Comparison of ENCODE assay signal across 8 cellular contexts in the genomic region with DNA sequence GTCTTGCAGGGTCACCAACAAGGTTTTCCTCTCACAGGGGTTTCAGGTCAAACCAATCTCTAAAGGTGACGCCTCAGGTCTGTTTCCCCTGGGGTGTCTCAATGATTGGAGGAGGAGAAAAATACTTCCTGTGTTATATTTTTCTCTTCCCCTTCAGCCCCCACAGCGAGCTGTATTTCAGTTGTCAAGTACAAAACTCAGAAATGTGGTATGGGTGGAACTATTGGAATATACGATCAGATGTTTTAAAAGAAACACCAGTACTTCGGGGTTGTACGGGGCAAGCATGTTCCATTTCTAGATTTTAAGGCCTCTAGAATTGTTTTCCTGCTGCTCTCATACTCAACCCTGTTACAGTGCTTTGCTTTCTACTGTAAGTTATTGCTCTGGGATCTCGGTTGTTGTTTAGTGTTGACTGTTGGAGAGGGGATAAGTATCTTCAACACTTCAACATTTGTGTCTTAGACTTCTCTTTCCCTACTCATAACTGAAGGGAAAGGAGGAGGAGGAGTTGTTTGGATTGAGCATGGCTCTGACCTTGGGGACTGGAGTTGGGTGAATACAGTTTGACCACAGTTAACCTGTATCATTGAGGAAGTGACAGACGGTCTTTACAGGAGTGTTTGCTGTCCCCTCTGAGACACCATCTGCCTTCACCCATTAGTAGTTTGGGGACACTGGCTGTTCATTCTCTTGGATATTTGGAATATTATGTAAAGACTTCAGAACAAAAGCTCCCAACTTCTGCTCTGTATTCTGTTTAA. TPM values are rescaled to one million over a fixed set of nuclear protein-coding genes. Genes with fewer than 3 reads are reported as not detected.
DNase-seq lines count a peak whose midpoint lies in the region; ATAC-seq and TF ChIP-seq lines count a peak whose summit lies in the region.

No MANE protein-coding gene starts in this region.

- CTCF ChIA-PET in naive thymus-derived CD4-positive, alpha-beta T cell (lab: Charles Lee), result interaction anchor here (1.0 to 1.8 kb wide), 2 partner anchors 10 to 293 kb away, joined by 4 read pairs; no protein-coding TSS in a partner anchor

- no peaks in the 10 kb centered on the region for H3K36me3 Mint-ChIP-seq in chondrocyte (ENCODE audit: low read depth)
- peaks cover 0 to 3% (median 0%) of the 10 kb centered on the region in 5 donors for H3K36me3 Mint-ChIP-seq in naive thymus-derived CD4-positive, alpha-beta T cell

- TF ChIP-seq CTCF in NB4 (IDR thresholded peaks at IDR 0.05; ENCODE audit: low read depth, low read length) (no peak), chondrocyte (IDR thresholded peaks at IDR 0.05) (no peak)

- no peaks in the 10 kb centered on the region for H3K36me3 ChIP-seq in naive thymus-derived CD4-positive, alpha-beta T cell (ENCODE audit: control insufficient read depth in 2 of 3, insufficient read depth in 3 of 3, low read length in 3 of 3)

- H3K27me3 ChIP-seq in naive thymus-derived CD4-positive, alpha-beta T cell (ENCODE audit: control insufficient read depth in 2 of 2, insufficient read depth in 2 of 2, low read length in 2 of 2), result no peaks in the 10 kb centered on the region

- peaks cover 58% of the 10 kb centered on the region for H3K4me1 Mint-ChIP-seq in chondrocyte (ENCODE audit: low read depth)
- peaks cover 37 to 60% (median 57%) of the 10 kb centered on the region in 7 donors for H3K4me1 Mint-ChIP-seq in naive thymus-derived CD4-positive, alpha-beta T cell

- peak overlapping the region; percentile 90 for H3K27ac ChIP-seq in naive thymus-derived CD4-positive, alpha-beta T cell (ENCODE audit: low read depth, low read length)

- POLR2A ChIA-PET in naive thymus-derived CD4-positive, alpha-beta T cell (lab: Charles Lee), result interaction anchor here (0.6 to 1.5 kb wide), 3 partner anchors 16 to 236 kb away, joined by 3 read pairs; no protein-coding TSS in a partner anchor

- peak; percentile 43 for ATAC-seq in naive thymus-derived CD4-positive, alpha-beta T cell
- no peak for ATAC-seq in GM18519 (IDR thresholded peaks at IDR 0.05; ENCODE audit: low FRiP score, unreplicated experiment)

- no peaks in the 10 kb centered on the region for H3K9me3 Mint-ChIP-seq in chondrocyte (ENCODE audit: low read depth)
- H3K9me3 Mint-ChIP-seq in naive thymus-derived CD4-positive, alpha-beta T cell, result no peaks in the 10 kb centered on the region

- peak overlapping the region; percentile 92 for H3K4me3 Mint-ChIP-seq in chondrocyte (ENCODE audit: unreplicated experiment)
- H3K4me3 Mint-ChIP-seq in naive thymus-derived CD4-positive, alpha-beta T cell, result peak overlapping the region; percentile 95 to 100 (median 99)

- H3K27ac Mint-ChIP-seq in chondrocyte (ENCODE audit: unreplicated experiment), result peak overlapping the region; percentile 98
- peak overlapping the region; percentile 90 to 100 (median 97) for H3K27ac Mint-ChIP-seq in naive thymus-derived CD4-positive, alpha-beta T cell

- peak; percentile 8 for DNase-seq in activated effector memory CD4-positive, alpha-beta T cell treated with Interleukin-2 at 50 U/mL for 16 hours
- no peak for DNase-seq in activated effector memory CD4-positive, alpha-beta T cell treated with anti-CD3 and anti-CD28 coated beads, Interleukin-2, amount 50 U/mL, for 16 hours
- peak; percentile 56 for DNase-seq in NB4 (ENCODE audit: low read depth)
- DNase-seq in chondrocyte (ENCODE audit: low spot score), result no peak
- peak in 7 of 9 donors; percentile 19 to 38 (median 32) for DNase-seq in naive thymus-derived CD4-positive, alpha-beta T cell
- DNase-seq in SK-N-DZ (ENCODE audit: low spot score), result no peak
- no peak for DNase-seq in cerebellar cortex (ENCODE audit: low spot score)

- H3K4me1 ChIP-seq in naive thymus-derived CD4-positive, alpha-beta T cell (ENCODE audit: control insufficient read depth in 2 of 2, insufficient read depth in 2 of 2, low read length in 2 of 2), result peaks cover 14 to 32% of the 10 kb centered on the region in 2 donors

- H3K9me3 ChIP-seq in naive thymus-derived CD4-positive, alpha-beta T cell (ENCODE audit: control insufficient read depth in 2 of 3, low read length in 3 of 3), result no peaks in the 10 kb centered on the region

- intact Hi-C loops in naive thymus-derived CD4-positive, alpha-beta T cell (cut with micrococcal nuclease), result loop anchor here (1.0 to 2.0 kb wide), 6 partner anchors 18 to 74 kb away; a partner anchor contains a TSS

- H3K4me3 ChIP-seq in NB4 (ENCODE audit: low read depth, low read length), result peak overlapping the region; percentile 91
- peak overlapping the region; percentile 65 for H3K4me3 ChIP-seq in naive thymus-derived CD4-positive, alpha-beta T cell (ENCODE audit: low read length)

- H3K27me3 Mint-ChIP-seq in chondrocyte (ENCODE audit: low read depth), result peaks cover 6% of the 10 kb centered on the region
- H3K27me3 Mint-ChIP-seq in naive thymus-derived CD4-positive, alpha-beta T cell, result peaks cover 0 to 17% (median 0%) of the 10 kb centered on the region in 5 donors

- TF ChIP-seq POLR2A in NB4 (IDR thresholded peaks at IDR 0.05; ENCODE audit: extremely low read depth, insufficient read length), result no peak

RNA-seq across cellular contexts. Expression of a gene that starts 2.0 kb away (rescaled TPM):
- total RNA-seq in chondrocyte, result 66.6 to 88.0 TPM (median 87.9 TPM) in 3 replicates
- 100 to 1,000 TPM in 1 of 5 experiments, 10 to 100 TPM in 4; 49.6 to 123 (median 80.5) TPM for total RNA-seq in naive thymus-derived CD4-positive, alpha-beta T cell
- polyA plus RNA-seq in naive thymus-derived CD4-positive, alpha-beta T cell, result 1 to 10 TPM; 1.4 to 2.0 TPM
- 6.2 and 9.1 TPM in 2 replicates for polyA plus RNA-seq in SK-N-DZ (2014; cell fraction: cytosol; rRNA removed)
- 10.9 and 15.0 TPM in 2 replicates for polyA plus RNA-seq in SK-N-DZ (2014; cell fraction: nucleus; rRNA removed)

RNA-seq across cellular contexts. Expression of a gene that starts 51.3 kb away (rescaled TPM):
- total RNA-seq in chondrocyte, result 4.8 to 6.6 TPM (median 5.7 TPM) in 3 replicates
- 1 to 10 TPM in 2 of 5 experiments, under 1 TPM in 3; 0.22 to 8.2 (median 0.69) TPM for total RNA-seq in naive thymus-derived CD4-positive, alpha-beta T cell
- polyA plus RNA-seq in naive thymus-derived CD4-positive, alpha-beta T cell, result not detected
- 6.8 and 6.9 TPM in 2 replicates for polyA plus RNA-seq in SK-N-DZ (2014; cell fraction: cytosol; rRNA removed)
- polyA plus RNA-seq in SK-N-DZ (2014; cell fraction: nucleus; rRNA removed), result 3.7 and 4.9 TPM in 2 replicates

Comparison
In these comparisons a context has a peak if more than half of its experiments do, and no peak if none do; other contexts are left out.
1. DNase-seq: peak in activated effector memory CD4-positive, alpha-beta T cell treated with Interleukin-2 at 50 U/mL for 16 hours (single experiment), NB4 (single experiment) and naive thymus-derived CD4-positive, alpha-beta T cell (7 of 9); none in activated effector memory CD4-positive, alpha-beta T cell treated with anti-CD3 and anti-CD28 coated beads, Interleukin-2, amount 50 U/mL, for 16 hours (single experiment), chondrocyte (single experiment), SK-N-DZ (single experiment) and cerebellar cortex (single experiment).